1 cellular context compared by ENCODE assay signal in the genomic region with DNA sequence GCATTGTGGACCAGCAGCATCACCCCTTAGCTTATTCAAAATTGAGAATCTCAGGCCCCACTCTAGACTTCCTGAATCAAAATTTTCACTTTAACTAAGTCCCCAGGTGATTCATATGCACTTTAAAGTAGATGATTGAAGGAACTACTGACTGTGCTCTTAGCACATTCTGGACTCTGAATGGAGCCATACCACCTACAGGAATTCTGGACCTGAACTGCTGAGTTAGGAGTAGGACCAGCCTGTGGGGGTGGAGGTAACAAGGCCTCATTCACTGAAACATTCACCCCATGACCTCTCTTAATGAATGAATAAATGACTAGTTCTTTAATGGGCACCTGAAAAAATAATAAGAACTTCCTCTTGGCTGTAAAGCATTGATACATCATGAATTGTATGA.
TF ChIP-seq lines count a peak whose summit lies in the region.

No MANE protein-coding gene starts in this region.

TF ChIP-seq in HepG2, 621 proteins besides CTCF, POLR2A, EP300 and RAD21 (continued from another document):
- no peak for TF ChIP-seq REXO4 (CRISPR knock-in tag; IDR thresholded peaks at IDR 0.05; ENCODE audit: borderline replicate concordance)
